In genomic region chr19:27729332-27729731, GRCh38 we compare ENCODE assay signal across 34 cellular contexts.
"Had no signal": no experiment of that assay in that cellular context is flagged by ENCODE, and none has a peak within 500 bp of the region (broad histone marks: within the 10 kb centered on the region; RNA-seq: fewer than 3 reads in every experiment).

No MANE protein-coding gene starts in this region.

- H3K4me3 ChIP-seq: MG63 had no signal

- DNase-seq: Karpas-422, Kasumi-1, MG63, MM.1S, MV-4-11, NCI-H1048, NCI-H1092, NCI-H1092 treated with DMSO at 0.1 percent for 48 hours, NCI-H1105, NCI-H1105 treated with DMSO at 0.1 percent for 48 hours, NCI-H1417, NCI-H1417 treated with DMSO at 0.1 percent for 48 hours, NCI-H1436, NCI-H1436 treated with DMSO at 0.1 percent for 48 hours, NCI-H146, NCI-H1694, NCI-H1694 treated with DMSO at 0.1 percent for 48 hours, NCI-H187, NCI-H187 treated with DMSO at 0.1 percent for 48 hours, NCI-H1930, NCI-H2029, NCI-H2029 treated with DMSO at 0.1 percent for 48 hours, NCI-H2081, NCI-H2081 treated with DMSO at 0.1 percent for 48 hours, NCI-H2107, NCI-H2171, NCI-H2171 treated with DMSO at 0.1 percent for 48 hours, NCI-H2227 treated with DMSO at 0.1 percent for 48 hours, NCI-H226, NCI-H345, NCI-H446, NCI-H446 treated with DMSO at 0.1 percent for 48 hours, NCI-H510A, NCI-H510A treated with DMSO at 0.1 percent for 48 hours had no signal
